ENCODE assay signal across 1 cellular context in the genomic region with DNA sequence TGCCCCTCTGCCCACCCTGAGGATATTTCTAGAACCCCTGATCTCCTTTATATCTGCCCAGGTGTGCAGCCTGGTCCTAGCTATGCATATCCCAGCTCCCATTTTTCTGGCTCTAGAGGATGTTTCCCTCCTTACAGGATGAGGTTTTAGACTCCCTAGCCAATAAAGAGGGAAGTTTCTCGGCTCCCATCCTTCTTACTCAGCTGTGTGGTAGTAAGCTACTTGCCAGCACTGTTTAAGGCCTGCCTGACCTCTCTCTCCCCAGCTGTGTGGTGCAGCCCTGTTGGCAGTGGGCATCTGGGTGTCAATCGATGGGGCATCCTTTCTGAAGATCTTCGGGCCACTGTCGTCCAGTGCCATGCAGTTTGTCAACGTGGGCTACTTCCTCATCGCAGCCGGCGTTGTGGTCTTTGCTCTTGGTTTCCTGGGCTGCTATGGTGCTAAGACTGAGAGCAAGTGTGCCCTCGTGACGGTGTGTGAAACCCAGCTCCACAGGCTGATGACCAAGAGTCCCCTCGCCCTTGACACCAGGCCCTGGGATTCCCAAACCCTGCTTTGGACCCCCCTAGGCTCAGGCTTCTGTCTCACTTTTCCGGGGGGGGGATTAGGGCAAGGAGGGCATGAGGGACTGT.
TF ChIP-seq lines count a peak whose summit lies in the region.

No MANE protein-coding gene starts in this region.

TF ChIP-seq in HepG2, 621 proteins besides CTCF, POLR2A, EP300 and RAD21:
- TF ChIP-seq ZNF747 (CRISPR knock-in tag; IDR thresholded peaks at IDR 0.05; ENCODE audit: borderline replicate concordance) (0 out of 2 replicates have a peak, but pooled peaks have one; percentile 4), ETV6 (CRISPR knock-in tag; conservative IDR thresholded peaks at IDR 0.05) (no peak), AGO2 (optimal IDR thresholded peaks at IDR 0.05; ENCODE audit: low read depth, low read length) (peak; percentile 27), TBX2 (CRISPR knock-in tag; IDR thresholded peaks at IDR 0.05; ENCODE audit: borderline replicate concordance) (0 out of 2 replicates have a peak, but pooled peaks have one; percentile 1)
TF ChIP-seq in HepG2: peak in this region for 3.
